Comparison of ENCODE assay signal across 13 cellular contexts in the genomic region with DNA sequence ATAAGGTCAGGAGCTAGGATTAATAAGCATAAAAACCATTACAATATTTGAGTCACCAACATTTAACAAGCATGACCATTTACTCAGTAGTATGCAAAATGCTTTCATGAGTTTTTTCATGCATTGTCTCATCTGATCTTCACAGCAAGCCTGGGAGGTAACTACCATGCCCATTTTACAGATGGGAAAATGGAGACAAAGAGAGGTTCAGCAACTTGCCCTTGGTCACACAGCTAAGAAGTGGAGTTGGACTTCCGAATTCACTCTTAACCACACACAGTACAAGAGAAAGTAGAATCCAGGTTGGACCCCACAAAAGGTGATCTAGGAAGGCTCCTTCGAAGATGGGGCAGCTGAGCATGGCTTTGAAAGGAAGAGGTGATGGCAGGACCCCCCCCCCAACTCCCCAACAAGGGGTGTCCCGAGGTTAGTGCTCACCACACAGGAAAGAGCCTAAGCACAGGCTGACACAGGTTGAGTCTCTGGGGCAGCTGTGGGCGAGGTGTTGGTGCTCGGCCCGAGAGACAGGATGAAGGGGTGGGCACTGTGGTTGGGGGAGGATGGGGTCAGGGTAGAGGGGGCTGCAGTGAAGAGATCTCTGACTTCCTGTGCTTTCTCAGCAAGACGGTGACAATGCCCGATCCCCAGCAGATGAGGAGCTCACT.
A peak's percentile ranks its signal among the peaks of the same experiment; 100 is the strongest.
DNase-seq lines count a peak whose midpoint lies in the region; ATAC-seq, FAIRE-seq and TF ChIP-seq lines count a peak whose summit lies in the region.
"Had no signal": no experiment of that assay in that cellular context is flagged by ENCODE, and none has a peak within 500 bp of the region (broad histone marks: within the 10 kb centered on the region; RNA-seq: fewer than 3 reads in every experiment).

No MANE protein-coding gene starts in this region.

- CTCF ChIA-PET in GM12878 (lab: Yijun Ruan, JAX) = interaction anchor here (1.5 to 4.4 kb wide), 4 partner anchors 19 to 108 kb away, joined by 4 to 13 read pairs (median 6); partner anchors contain the start of gene PREX1

- peak overlapping the region; percentile 70 for H3K27ac ChIP-seq in GM12878 (ENCODE audit: control insufficient read depth, insufficient read depth)
- H3K27ac ChIP-seq: PC-9, vagina had no signal

- H3K27me3 ChIP-seq in GM12878 (replicated peaks in 1 of 2; ENCODE audit: control insufficient read depth in 2 of 2, insufficient read depth in 2 of 2, low read length in 1 of 2) = no peaks in the 10 kb centered on the region
- H3K27me3 ChIP-seq: vagina had no signal

- RAD21 ChIA-PET in GM12878 (lab: Charles Lee; ENCODE audit: unreplicated experiment) = interaction anchor here (0.8 to 2.2 kb wide), 6 partner anchors 16 to 107 kb away, joined by 3 to 9 read pairs (median 4); no protein-coding TSS in a partner anchor

- TF ChIP-seq EP300 in GM12878 (IDR thresholded peaks at IDR 0.05; ENCODE audit: borderline replicate concordance in 1 of 2, control insufficient read depth in 1 of 2, low read depth in 2 of 2, low read length in 2 of 2) = peak in 1 of 2 experiments; percentile 55; a peak in 1 of 4 replicates

- no peak for TF ChIP-seq CTCF in GM12878 (IDR thresholded peaks at IDR 0.05 in 2 of 3, conservative IDR thresholded peaks at IDR 0.05 in 1 of 3; ENCODE audit: control insufficient read depth in 2 of 3, extremely low read depth in 1 of 3, insufficient read depth in 1 of 3, low read depth in 3 of 3, low read length in 3 of 3)
- no peak for TF ChIP-seq CTCF in foreskin fibroblast (IDR thresholded peaks at IDR 0.05; ENCODE audit: low read depth, low read length)

- H3K27ac Mint-ChIP-seq in T-helper 2 cell treated with Interferon-gamma antibody and Interleukin-4, amounts not matched to agents 5 μg/mL and 100 μg/mL, for 36 hours = peak overlapping the region; percentile 86

- H3K4me3 Mint-ChIP-seq in T-helper 2 cell treated with Interferon-gamma antibody and Interleukin-4, amounts not matched to agents 5 μg/mL and 100 μg/mL, for 36 hours = peak overlapping the region; percentile 78

- no peak overlapping the region for H2AFZ ChIP-seq in GM12878 (ENCODE audit: control insufficient read depth, low read depth, low read length)
- H2AFZ ChIP-seq: PC-9 had no signal

- H3K4me3 ChIP-seq in GM12878 = peak overlapping the region; percentile 32; the same call in 1 of the 2 replicates
- no peak overlapping the region for H3K4me3 ChIP-seq in foreskin fibroblast (ENCODE audit: low read depth in 1 of 2, low read length in 2 of 2)
- H3K4me3 ChIP-seq: PC-9, vagina had no signal

- FAIRE-seq in GM12891 (lab: Jason Lieb, UNC) (peak; percentile 76), GM12878 (lab: Jason Lieb, UNC) (peak; percentile 61)

- in situ Hi-C loops in GM12878 (cut with MboI) = no loop called here

- ATAC-seq in GM12878 (peak; percentile 62), HG03571 (IDR thresholded peaks at IDR 0.05; ENCODE audit: unreplicated experiment) (no peak)

- no peaks in the 10 kb centered on the region for H4K20me1 ChIP-seq in GM12878 (ENCODE audit: control insufficient read depth, insufficient read depth)

- no TSS peak for BruUV-seq in GM12878 (replicated peaks; lab: Mats Ljungman, UMichigan)

- peaks cover 93% of the 10 kb centered on the region for H3K4me1 ChIP-seq in GM12878 (ENCODE audit: control insufficient read depth, insufficient read depth, low read length)

- no peak overlapping the region for H3K9ac ChIP-seq in GM12878 (ENCODE audit: control insufficient read depth, insufficient read depth, low read length)

- peaks cover 36% of the 10 kb centered on the region for H3K36me3 Mint-ChIP-seq in T-helper 2 cell treated with Interferon-gamma antibody and Interleukin-4, amounts not matched to agents 5 μg/mL and 100 μg/mL, for 36 hours (ENCODE audit: low read depth)

- no peaks in the 10 kb centered on the region for H3K27me3 Mint-ChIP-seq in T-helper 2 cell treated with Interferon-gamma antibody and Interleukin-4, amounts not matched to agents 5 μg/mL and 100 μg/mL, for 36 hours (ENCODE audit: low read depth)

- POLR2A ChIA-PET in GM12878 (lab: Charles Lee) = interaction anchor here (0.5 to 1.3 kb wide), 3 partner anchors 40 to 107 kb away, joined by 3 to 6 read pairs (median 4); no protein-coding TSS in a partner anchor

- intact Hi-C loops in GM12878 (cut with micrococcal nuclease; ENCODE audit: unreplicated experiment) = loop anchor here (2.0 to 10.0 kb wide), 3 partner anchors 20 to 186 kb away; no protein-coding TSS in a partner anchor

- DNase-seq in GM12891 (ENCODE audit: insufficient read length, low spot score) = no peak
- peak; percentile 24 for DNase-seq in T-helper 2 cell treated with Interferon-gamma antibody and Interleukin-4, amounts not matched to agents 5 μg/mL and 100 μg/mL, for 36 hours (ENCODE audit: low spot score)
- no peak for DNase-seq in GM12878 (ENCODE audit: low read depth, low spot score)
- DNase-seq in stimulated activated CD8-positive, alpha-beta memory T cell treated with anti-CD3 and anti-CD28 coated beads, Interleukin-15, amount 100 ng/mL, for 48 hours (ENCODE audit: low read depth in 2 of 2) = peak; percentile 49 to 57
- no peak for DNase-seq in NCI-H1694 treated with DMSO at 0.1 percent for 48 hours (lab: John Stamatoyannopoulos, UW)
- no peak for DNase-seq in foreskin fibroblast
- DNase-seq in occipital lobe (lab: John Stamatoyannopoulos, UW) = no peak
- DNase-seq: activated CD4-positive, CD25-positive, alpha-beta regulatory T cell treated with anti-CD3 and anti-CD28 coated beads, Interleukin-2, amount 50 U/mL, for 72 hours; midbrain; NCI-H1417 treated with DMSO at 0.1 percent for 48 hours; PC-9 had no signal

- under 1% methylated on average over 8 of the region's 8 CpGs for WGBS in GM12878 (ENCODE audit: insufficient coverage, insufficient replicate concordance, low lambda C conversion rate, missing lambda C conversion rate)

- H3K79me2 ChIP-seq in GM12878 (ENCODE audit: control insufficient read depth, insufficient read depth, low read length) = peaks cover 91% of the 10 kb centered on the region

- TF ChIP-seq POLR2A in GM12891 (IDR thresholded peaks at IDR 0.05; ENCODE audit: low read depth, low read length) (no peak), GM12878 (IDR thresholded peaks at IDR 0.05; ENCODE audit: low read depth, low read length) (no peak)

- H3K4me1 Mint-ChIP-seq in T-helper 2 cell treated with Interferon-gamma antibody and Interleukin-4, amounts not matched to agents 5 μg/mL and 100 μg/mL, for 36 hours (ENCODE audit: low read depth) = peaks cover 75% of the 10 kb centered on the region

- SMC1A ChIA-PET in GM12878 (lab: Charles Lee; ENCODE audit: uncharacterized antibody, unreplicated experiment) = interaction anchor here (0.6 to 15.6 kb wide), 6 partner anchors 8 to 69 kb away, joined by 3 to 141 read pairs (median 4); no protein-coding TSS in a partner anchor

- H3K36me3 ChIP-seq in GM12878 (ENCODE audit: control insufficient read depth in 2 of 2, insufficient read depth in 2 of 2, low read length in 1 of 2) = peaks cover 16 to 30% of the 10 kb centered on the region in 2 experiments; a peak in 3 of 4 replicates
- H3K36me3 ChIP-seq: vagina had no signal

- H3K9me3 ChIP-seq in GM12878 (replicated peaks; ENCODE audit: control insufficient read depth, insufficient read depth, low read length) = no peaks in the 10 kb centered on the region
- H3K9me3 ChIP-seq: vagina had no signal

- peak overlapping the region; percentile 79 for H3K4me2 ChIP-seq in GM12878 (ENCODE audit: control insufficient read depth, insufficient read depth)
- H3K4me2 ChIP-seq: PC-9 had no signal

- no peak for TF ChIP-seq RAD21 in GM12878 (IDR thresholded peaks at IDR 0.05; ENCODE audit: insufficient read depth, low read depth, low read length)

- H3K9me3 Mint-ChIP-seq in T-helper 2 cell treated with Interferon-gamma antibody and Interleukin-4, amounts not matched to agents 5 μg/mL and 100 μg/mL, for 36 hours = no peaks in the 10 kb centered on the region

TF ChIP-seq in GM12891, 5 proteins besides CTCF, POLR2A, EP300 and RAD21:
- TF ChIP-seq POU2F2 (IDR thresholded peaks at IDR 0.05; ENCODE audit: low read depth, low read length) = no peak
- TF ChIP-seq TAF1 (IDR thresholded peaks at IDR 0.05; ENCODE audit: low read depth, low read length) = no peak
- TF ChIP-seq SPI1 (IDR thresholded peaks at IDR 0.05; ENCODE audit: low read depth, low read length) = no peak
- TF ChIP-seq POLR2AphosphoS5 (IDR thresholded peaks at IDR 0.05; ENCODE audit: low read depth, low read length) = no peak
- no peak for TF ChIP-seq PAX5 (IDR thresholded peaks at IDR 0.05; ENCODE audit: insufficient read depth, low read length, severe bottlenecking)

TF ChIP-seq in GM12878, 131 proteins besides CTCF, POLR2A, EP300 and RAD21 (continues in another document):
- TF ChIP-seq IKZF2 (IDR thresholded peaks at IDR 0.05) (peak; percentile 58 to 60; a peak in 3 of 4 replicates), POLR2AphosphoS5 (IDR thresholded peaks at IDR 0.05; ENCODE audit: low read length) (no peak), ZSCAN29 (IDR thresholded peaks at IDR 0.05) (no peak), TCF12 (IDR thresholded peaks at IDR 0.05; ENCODE audit: low read depth, low read length) (no peak), PAX8 (IDR thresholded peaks at IDR 0.05) (no peak), GABPA (IDR thresholded peaks at IDR 0.05; ENCODE audit: low read depth) (no peak), PKNOX1 (IDR thresholded peaks at IDR 0.05) (no peak), CHD1 (IDR thresholded peaks at IDR 0.05; ENCODE audit: low read depth, low read length) (no peak), BACH1 (IDR thresholded peaks at IDR 0.05; ENCODE audit: borderline replicate concordance) (no peak), KDM1A (IDR thresholded peaks at IDR 0.05; ENCODE audit: borderline replicate concordance) (no peak), ZNF622 (IDR thresholded peaks at IDR 0.05) (no peak), YY1 (IDR thresholded peaks at IDR 0.05; ENCODE audit: low read depth, low read length) (no peak), EED (IDR thresholded peaks at IDR 0.05; ENCODE audit: low read depth) (peak; percentile 35; the same call in 1 of the 2 replicates), ZBED1 (IDR thresholded peaks at IDR 0.05; ENCODE audit: borderline replicate concordance) (no peak)

Comparison
In these comparisons a context has a peak if more than half of its experiments do, and no peak if none do; other contexts are left out.
1. DNase-seq: peak in T-helper 2 cell treated with Interferon-gamma antibody and Interleukin-4, amounts not matched to agents 5 μg/mL and 100 μg/mL, for 36 hours (single experiment) and stimulated activated CD8-positive, alpha-beta memory T cell treated with anti-CD3 and anti-CD28 coated beads, Interleukin-15, amount 100 ng/mL, for 48 hours (2 of 2); none in GM12891 (single experiment), GM12878 (single experiment), NCI-H1694 treated with DMSO at 0.1 percent for 48 hours (single experiment), foreskin fibroblast (0 of 2) and occipital lobe (single experiment).